Comparison of ENCODE assay signal across 8 cellular contexts in the genomic region with DNA sequence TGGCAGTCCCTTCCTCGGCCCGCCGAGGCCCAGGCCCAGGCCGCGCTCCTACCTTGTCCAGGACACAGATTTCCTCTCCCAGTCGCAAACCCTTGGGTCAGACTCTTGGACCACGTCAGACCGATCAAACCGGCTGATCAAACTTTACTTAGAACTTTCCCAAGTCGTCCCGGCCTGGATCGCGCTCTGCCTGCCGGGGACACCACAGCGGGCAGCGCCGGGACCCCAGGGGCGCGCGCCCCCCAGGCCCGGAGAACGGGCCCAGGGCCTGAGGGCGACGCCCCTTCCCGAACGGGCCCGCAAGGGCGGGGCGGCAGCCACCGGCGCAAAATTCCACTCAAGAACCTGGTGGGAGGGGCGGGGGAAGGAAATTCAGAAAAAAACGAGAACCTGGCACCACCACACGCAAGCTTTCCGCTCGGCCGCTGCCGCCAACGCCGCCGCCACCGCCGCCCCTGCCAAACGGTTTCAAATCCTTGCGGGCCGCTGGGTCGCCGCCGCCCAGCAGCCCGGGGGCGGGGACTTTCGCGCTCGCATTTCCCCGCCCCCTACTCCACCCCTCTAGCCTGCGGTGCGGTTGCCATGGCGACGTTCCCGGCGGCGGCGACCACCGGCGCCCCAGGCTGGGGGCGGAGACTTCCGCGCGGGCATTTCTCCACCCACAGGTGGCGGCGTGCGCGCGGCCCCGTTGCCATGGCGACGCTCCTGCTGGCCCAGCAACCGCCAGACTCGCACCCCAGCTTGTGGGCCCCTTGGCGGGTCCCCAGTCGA. TPM values are rescaled to one million over a fixed set of nuclear protein-coding genes. Genes with fewer than 3 reads are reported as not detected.
A peak's percentile ranks its signal among the peaks of the same experiment; 100 is the strongest.
DNase-seq lines count a peak whose midpoint lies in the region; ATAC-seq and TF ChIP-seq lines count a peak whose summit lies in the region.

A gene (minus strand): TSS at position 527 of the 771 bp plus-strand sequence.

- H3K27ac ChIP-seq in SJSA1 = peak within 1 kb of the TSS; percentile 53

- H3F3A ChIP-seq in Loucy (ENCODE audit: low read depth) = no peaks in the 10 kb centered on the region

- peak within 1 kb of the TSS; percentile 95 for H2AFZ ChIP-seq in Loucy (ENCODE audit: low read length)

- H3K4me1 ChIP-seq in Loucy (ENCODE audit: insufficient read depth, low read length, poor library complexity, severe bottlenecking) = peaks cover 10% of the 10 kb centered on the region
- H3K4me1 ChIP-seq in SJSA1 (replicated peaks) = peaks cover 11% of the 10 kb centered on the region

- no peaks in the 10 kb centered on the region for H3K79me2 ChIP-seq in Loucy (ENCODE audit: insufficient read depth, low read length)

- H3K9ac ChIP-seq in Loucy (ENCODE audit: low read depth, low read length, poor library complexity, severe bottlenecking) = peak within 1 kb of the TSS; percentile 62

- H3K9me2 ChIP-seq in Loucy (replicated peaks; ENCODE audit: low read depth, low read length) = no peaks in the 10 kb centered on the region

- H3K27me3 ChIP-seq in Loucy (ENCODE audit: insufficient read depth, low read length, poor library complexity, severe bottlenecking) (no peaks in the 10 kb centered on the region), SJSA1 (replicated peaks) (no peaks in the 10 kb centered on the region)

- H3K36me3 ChIP-seq in Loucy (ENCODE audit: insufficient read depth, low read length) = no peaks in the 10 kb centered on the region
- peaks cover 7% of the 10 kb centered on the region for H3K36me3 ChIP-seq in SJSA1

- H3K4me2 ChIP-seq in Loucy (ENCODE audit: low read depth, low read length, poor library complexity, severe bottlenecking) = peak within 1 kb of the TSS; percentile 83

- peak; percentile 81 for ATAC-seq in GM21723 (IDR thresholded peaks at IDR 0.05; ENCODE audit: unreplicated experiment)

- H3K9me3 ChIP-seq in Loucy (ENCODE audit: insufficient read depth, low read depth, low read length) (no peaks in the 10 kb centered on the region), SJSA1 (replicated peaks) (no peaks in the 10 kb centered on the region)

- TF ChIP-seq CTCF in Loucy (conservative IDR thresholded peaks at IDR 0.05; ENCODE audit: low read length) = no peak

- no peaks in the 10 kb centered on the region for H4K20me1 ChIP-seq in Loucy (ENCODE audit: insufficient read depth, low read length, poor library complexity, severe bottlenecking)

- peak within 1 kb of the TSS; percentile 81 for H3K4me3 ChIP-seq in Loucy (ENCODE audit: low read length, poor library complexity, severe bottlenecking)
- peak within 1 kb of the TSS; percentile 64 for H3K4me3 ChIP-seq in SJSA1

- DNase-seq in CMK (ENCODE audit: low read depth) (peak; percentile 63), SJSA1 (ENCODE audit: low read depth in 1 of 2, low spot score in 2 of 2) (peak; percentile 96), glomerular visceral epithelial cell (ENCODE audit: extremely low spot score) (peak; percentile 91), occipital lobe (lab: John Stamatoyannopoulos, UW) (peak; percentile 23), superior temporal gyrus (ENCODE audit: extremely low spot score) (peak; percentile 17)
- DNase-seq in activated naive CD4-positive, alpha-beta T cell treated with anti-CD3 and anti-CD28 coated beads, Interleukin-2, amount 50 U/mL, for 16 hours = peak; percentile 75

RNA-seq across cellular contexts. Expression of the gene that starts here (rescaled TPM):
- 9.6 and 34.8 TPM in 2 replicates for total RNA-seq in SJSA1 (2014; rRNA removed; shearing (Covaris generic))
- total RNA-seq in occipital lobe = 10.8 TPM

Comparison
In these comparisons a context has a peak if more than half of its experiments do, and no peak if none do; other contexts are left out.
1. Peak in every context shown above with its lines: DNase-seq, ATAC-seq, H3K4me3 ChIP-seq and H3K27ac ChIP-seq.
2. DNase-seq: peak in every context shown above with its lines; median percentile 96 in SJSA1; 91 in glomerular visceral epithelial cell; 75 in activated naive CD4-positive, alpha-beta T cell treated with anti-CD3 and anti-CD28 coated beads, Interleukin-2, amount 50 U/mL, for 16 hours; 63 in CMK; 23 in occipital lobe; 17 in superior temporal gyrus.